Comparison of ENCODE assay signal across 1 cellular context in the genomic region with DNA sequence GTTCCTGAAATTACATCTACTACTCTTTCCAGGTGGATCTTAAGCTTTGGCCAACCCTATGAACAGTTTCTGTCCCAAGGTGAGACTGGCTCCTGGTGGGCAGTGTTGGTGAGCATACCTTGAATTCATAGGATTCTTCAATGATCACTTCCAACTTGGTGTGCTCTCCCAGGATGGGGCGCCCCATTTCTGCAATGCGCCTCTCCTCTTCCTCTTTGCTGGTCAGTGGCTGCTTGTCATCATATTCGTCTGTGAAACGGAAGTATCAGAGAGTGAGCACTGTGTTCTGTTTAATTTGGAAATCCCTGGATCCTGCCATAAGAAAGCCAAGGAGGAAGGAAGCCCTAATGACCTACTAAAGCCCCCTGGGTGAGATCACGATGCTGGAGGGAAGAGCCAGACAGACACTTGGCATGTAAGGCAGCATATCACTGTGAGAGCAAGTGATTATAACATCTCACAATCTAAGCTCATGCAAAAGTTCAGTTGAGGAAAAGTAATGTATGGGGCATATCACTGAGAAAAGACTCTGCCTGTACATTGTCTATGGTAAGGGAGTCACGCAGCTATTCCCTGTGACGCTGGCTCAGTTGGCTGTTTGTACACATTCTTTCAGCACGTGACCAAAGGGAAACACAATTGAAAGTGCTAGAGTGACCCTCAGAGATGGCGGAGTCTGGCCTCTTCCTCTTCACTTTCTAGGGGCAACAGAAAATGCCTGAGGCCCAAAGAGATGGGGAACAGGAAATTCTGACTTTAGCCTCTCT.
TF ChIP-seq lines count a peak whose summit lies in the region.

No MANE protein-coding gene starts in this region.

TF ChIP-seq in IMR-90, 13 proteins besides CTCF, POLR2A, EP300 and RAD21 (continued from another document):
- TF ChIP-seq CHD1 (IDR thresholded peaks at IDR 0.05; ENCODE audit: low read depth, low read length), result no peak
- no peak for TF ChIP-seq MAFK (IDR thresholded peaks at IDR 0.05; ENCODE audit: low read depth, low read length)
- TF ChIP-seq NFE2L2 (IDR thresholded peaks at IDR 0.05; ENCODE audit: low read depth, low read length), result no peak
- TF ChIP-seq BHLHE40 (IDR thresholded peaks at IDR 0.05; ENCODE audit: low read depth, low read length), result no peak
- TF ChIP-seq, protein P1, sequence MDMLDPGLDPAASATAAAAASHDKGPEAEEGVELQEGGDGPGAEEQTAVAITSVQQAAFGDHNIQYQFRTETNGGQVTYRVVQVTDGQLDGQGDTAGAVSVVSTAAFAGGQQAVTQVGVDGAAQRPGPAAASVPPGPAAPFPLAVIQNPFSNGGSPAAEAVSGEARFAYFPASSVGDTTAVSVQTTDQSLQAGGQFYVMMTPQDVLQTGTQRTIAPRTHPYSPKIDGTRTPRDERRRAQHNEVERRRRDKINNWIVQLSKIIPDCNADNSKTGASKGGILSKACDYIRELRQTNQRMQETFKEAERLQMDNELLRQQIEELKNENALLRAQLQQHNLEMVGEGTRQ (IDR thresholded peaks at IDR 0.05; ENCODE audit: low read depth, low read length), result no peak
- TF ChIP-seq SMC3 (IDR thresholded peaks at IDR 0.05; ENCODE audit: low read depth, low read length), result no peak
